Comparison of ENCODE assay signal across 18 cellular contexts in genomic region chr20:20765696-20766095, GRCh38.
"Had no signal": no experiment of that assay in that cellular context is flagged by ENCODE, and none has a peak within 500 bp of the region (broad histone marks: within the 10 kb centered on the region; RNA-seq: fewer than 3 reads in every experiment).

No MANE protein-coding gene starts in this region.

- H3K27me3 ChIP-seq: foreskin keratinocyte, right lobe of liver had no signal

- H3K9me3 ChIP-seq: prostate gland, right lobe of liver, spleen, thoracic aorta had no signal

- DNase-seq: central memory CD4-positive, alpha-beta T cell; cortex of kidney; effector memory CD8-positive, alpha-beta T cell; foreskin keratinocyte; immature natural killer cell; left ventricle myocardium superior; occipital lobe; right lobe of liver; spleen; stimulated activated CD4-positive, alpha-beta T cell treated with anti-CD3 and anti-CD28 coated beads, Interleukin-15, amount 100 ng/mL, for 24 hours; stimulated activated CD4-positive, alpha-beta T cell treated with anti-CD3 and anti-CD28 coated beads, Interleukin-1b, Interleukin-23, amount 100 ng/mL, for 48 hours; stimulated activated CD4-positive, alpha-beta T cell treated with anti-CD3 and anti-CD28 coated beads, Interleukin-4, amount 100 ng/mL, for 24 hours; trophoblast cell had no signal

- H3K27ac ChIP-seq: foreskin keratinocyte, parathyroid adenoma, right lobe of liver, thoracic aorta had no signal

- H3K4me1 ChIP-seq: foreskin keratinocyte, parathyroid adenoma had no signal

- H3K4me3 ChIP-seq: prostate gland, right lobe of liver, spleen, thoracic aorta had no signal

- H3K36me3 ChIP-seq: prostate gland, right lobe of liver, spleen, thoracic aorta had no signal

- ATAC-seq: effector memory CD8-positive, alpha-beta T cell; foreskin keratinocyte; left ventricle myocardium superior; natural killer cell treated with Interleukin-12 subunit alpha and Interleukin-12 subunit beta and Interleukin-15 and Interleukin-18, amount 100 ng/mL, for 72 hours; stimulated activated memory B cell treated with anti-CD40 and anti-IgM and Interleukin-4, amounts not matched to agents 10 μg/mL and 1 μg/mL and 100 μg/mL, for 72 hours had no signal
